In genomic region chr2:170922683-170923494, GRCh38 we compare ENCODE assay signal across 21 cellular contexts. TPM values are rescaled to one million over a fixed set of nuclear protein-coding genes. Genes with fewer than 3 reads are reported as not detected.
DNase-seq lines count a peak whose midpoint lies in the region; ATAC-seq, FAIRE-seq and TF ChIP-seq lines count a peak whose summit lies in the region.
"Had no signal": no experiment of that assay in that cellular context is flagged by ENCODE, and none has a peak within 500 bp of the region (broad histone marks: within the 10 kb centered on the region; RNA-seq: fewer than 3 reads in every experiment).

No MANE protein-coding gene starts in this region.

- FAIRE-seq in HepG2 (lab: Jason Lieb, UNC) = no peak
- FAIRE-seq: islet of Langerhans had no signal

- WGBS in HepG2 (ENCODE audit: low lambda C conversion rate) = 88% methylated on average over 6 of the region's 8 CpGs
- 75% methylated on average over 2 of the region's 8 CpGs for WGBS in right lobe of liver (ENCODE audit: insufficient coverage, low coverage, low lambda C conversion rate, missing lambda C conversion rate)
- 69 to 80% methylated on average over 1 to 8 of the region's 8 CpGs for WGBS in body of pancreas, 2 donors

- H3K9me3 ChIP-seq in HepG2 (ENCODE audit: low read length) (peaks cover 5% of the 10 kb centered on the region), right lobe of liver (peaks cover 0 to 11% (median 0%) of the 10 kb centered on the region in 4 donors), body of pancreas (peaks cover 0 to 4% (median 0%) of the 10 kb centered on the region in 3 donors)

- no peak overlapping the region for H3K4me3 Mint-ChIP-seq in memory B cell
- no peak overlapping the region for H3K4me3 Mint-ChIP-seq in GM23338
- H3K4me3 Mint-ChIP-seq: activated T-helper 1 cell treated with anti-CD3 and anti-CD28 coated beads, Interleukin-12 subunit alpha, Interleukin-12 subunit beta, Interleukin-2, Interleukin-4 antibody, amounts not matched to agents 30 ng/mL and 10 ng/mL and 1 ng/mL, durations not matched to agents 14 hours and 24 hours and 36 hours; stimulated activated naive CD8-positive, alpha-beta T cell treated with anti-CD3 and anti-CD28 coated beads, Interleukin-15, amount 100 ng/mL, for 72 hours had no signal

- H3K27ac ChIP-seq in HepG2 (ENCODE audit: extremely low read length, insufficient read depth, low read length) (no peak overlapping the region), right lobe of liver (no peak overlapping the region), body of pancreas (no peak overlapping the region), GM23338 (ENCODE audit: low read depth) (no peak overlapping the region)
- H3K27ac ChIP-seq: BLaER1 treated with 17β-estradiol and CSF1 and Interleukin-3, amounts not matched to agents 10 nM and 100 nM; left ventricle myocardium inferior; tibial artery had no signal

- CTCF ChIA-PET in HepG2 (lab: Yijun Ruan, JAX; ENCODE audit: low intra/inter-chr PET ratio, low total read pairs) = no interaction called here

- no peak overlapping the region for H3K9ac ChIP-seq in HepG2 (ENCODE audit: insufficient read depth, low read depth, low read length)
- H3K9ac ChIP-seq: BLaER1 treated with 17β-estradiol and CSF1 and Interleukin-3, amounts not matched to agents 10 nM and 100 nM had no signal

- H3K79me2 ChIP-seq in HepG2 (ENCODE audit: insufficient read depth, low read length) (peaks cover 10% of the 10 kb centered on the region), GM23338 (replicated peaks; ENCODE audit: insufficient read depth) (no peaks in the 10 kb centered on the region)

- intact Hi-C loops in HepG2 (cut with micrococcal nuclease; ENCODE audit: unreplicated experiment) = no loop called here
- intact Hi-C loops in right lobe of liver (cut with DNase I) = no loop called here
- intact Hi-C loops in body of pancreas (cut with DNase I) = no loop called here

- no peaks in the 10 kb centered on the region for H3K27me3 ChIP-seq in HepG2 (ENCODE audit: control insufficient read depth in 1 of 2, insufficient read depth in 2 of 2, low read length in 2 of 2)
- H3K27me3 ChIP-seq in right lobe of liver = no peaks in the 10 kb centered on the region
- no peaks in the 10 kb centered on the region for H3K27me3 ChIP-seq in body of pancreas
- no peaks in the 10 kb centered on the region for H3K27me3 ChIP-seq in GM23338 (ENCODE audit: insufficient read depth)
- H3K27me3 ChIP-seq: BLaER1 treated with 17β-estradiol and CSF1 and Interleukin-3, amounts not matched to agents 10 nM and 100 nM; tibial artery had no signal

- H3K9me2 ChIP-seq in GM23338 (ENCODE audit: insufficient read depth) = peaks cover 12% of the 10 kb centered on the region; the same call in 1 of the 2 replicates

- H3K4me2 ChIP-seq in HepG2 (ENCODE audit: low read depth, low read length) = no peak overlapping the region
- no peak overlapping the region for H3K4me2 ChIP-seq in GM23338
- H3K4me2 ChIP-seq: BLaER1 treated with 17β-estradiol and CSF1 and Interleukin-3, amounts not matched to agents 10 nM and 100 nM had no signal

- TF ChIP-seq EP300 in HepG2 (IDR thresholded peaks at IDR 0.05; ENCODE audit: low read depth in 2 of 2, low read length in 2 of 2) (no peak), HepG2 (CRISPR knock-in tag; IDR thresholded peaks at IDR 0.05; ENCODE audit: borderline replicate concordance) (no peak)

- H3K36me3 ChIP-seq in HepG2 (replicated peaks in 1 of 2; ENCODE audit: control insufficient read depth in 1 of 2, insufficient read depth in 2 of 2, low read length in 2 of 2) = no peaks in the 10 kb centered on the region
- H3K36me3 ChIP-seq in right lobe of liver = no peaks in the 10 kb centered on the region
- H3K36me3 ChIP-seq in body of pancreas (replicated peaks in 1 of 2; ENCODE audit: insufficient read depth in 1 of 2, low read depth in 2 of 2) = no peaks in the 10 kb centered on the region
- no peaks in the 10 kb centered on the region for H3K36me3 ChIP-seq in GM23338 (ENCODE audit: insufficient read depth)
- H3K36me3 ChIP-seq: tibial artery had no signal

- H3K4me1 Mint-ChIP-seq in memory B cell (no peaks in the 10 kb centered on the region), GM23338 (peaks cover 2% of the 10 kb centered on the region; the same call in 2 of the 3 replicates)

- H3K9me3 Mint-ChIP-seq in memory B cell = no peaks in the 10 kb centered on the region
- peaks cover 74% of the 10 kb centered on the region for H3K9me3 Mint-ChIP-seq in GM23338

- H3K4me3 ChIP-seq in HepG2 (replicated peaks in 1 of 3; ENCODE audit: insufficient read depth in 1 of 3, low read depth in 2 of 3, low read length in 3 of 3) = no peak overlapping the region
- H3K4me3 ChIP-seq in right lobe of liver = no peak overlapping the region
- no peak overlapping the region for H3K4me3 ChIP-seq in body of pancreas
- H3K4me3 ChIP-seq in GM23338 = no peak overlapping the region
- H3K4me3 ChIP-seq: left ventricle myocardium inferior, tibial artery had no signal

- in situ Hi-C loops in HepG2 (cut with HindIII; ENCODE audit: extremely low pct_ligation_motif_present, low pct_unique_long_range_greater_than_20kb) = no loop called here

- H3K4me1 ChIP-seq in HepG2 (ENCODE audit: insufficient read depth, low read length) = peaks cover 37% of the 10 kb centered on the region
- H3K4me1 ChIP-seq in right lobe of liver = no peaks in the 10 kb centered on the region
- H3K4me1 ChIP-seq in body of pancreas = peaks cover 2% of the 10 kb centered on the region
- no peaks in the 10 kb centered on the region for H3K4me1 ChIP-seq in GM23338 (ENCODE audit: insufficient read depth)
- H3K4me1 ChIP-seq: left ventricle myocardium inferior, tibial artery had no signal

- no peaks in the 10 kb centered on the region for H4K20me1 ChIP-seq in HepG2 (ENCODE audit: insufficient read depth, low read length)
- H4K20me1 ChIP-seq in GM23338 (replicated peaks; ENCODE audit: insufficient read depth) = no peaks in the 10 kb centered on the region
- H4K20me1 ChIP-seq: BLaER1 treated with 17β-estradiol and CSF1 and Interleukin-3, amounts not matched to agents 10 nM and 100 nM had no signal

- no peaks in the 10 kb centered on the region for H3K27me3 Mint-ChIP-seq in memory B cell
- peaks cover 15% of the 10 kb centered on the region for H3K27me3 Mint-ChIP-seq in GM23338 (ENCODE audit: insufficient read depth, low read depth, poor library complexity)
- H3K27me3 Mint-ChIP-seq: stimulated activated naive CD8-positive, alpha-beta T cell treated with anti-CD3 and anti-CD28 coated beads, Interleukin-15, amount 100 ng/mL, for 72 hours had no signal

- H3F3A ChIP-seq in GM23338 (replicated peaks; ENCODE audit: low read depth) = peaks cover 9% of the 10 kb centered on the region; the same call in 1 of the 2 replicates

- H3K27ac Mint-ChIP-seq in memory B cell (no peak overlapping the region), GM23338 (no peak overlapping the region)
- H3K27ac Mint-ChIP-seq: activated T-helper 1 cell treated with anti-CD3 and anti-CD28 coated beads, Interleukin-12 subunit alpha, Interleukin-12 subunit beta, Interleukin-2, Interleukin-4 antibody, amounts not matched to agents 30 ng/mL and 10 ng/mL and 1 ng/mL, durations not matched to agents 14 hours and 24 hours and 36 hours; stimulated activated naive CD8-positive, alpha-beta T cell treated with anti-CD3 and anti-CD28 coated beads, Interleukin-15, amount 100 ng/mL, for 72 hours had no signal

- BruUV-seq in HepG2 (replicated peaks; lab: Mats Ljungman, UMichigan) = no TSS peak

- ATAC-seq in HepG2 (no peak), right lobe of liver (no peak), memory B cell (ENCODE audit: low read depth) (peak; percentile 95), HG03159 (IDR thresholded peaks at IDR 0.05; ENCODE audit: unreplicated experiment) (no peak), body of pancreas (no peak), GM23338 (no peak)
- ATAC-seq: Panc1; stimulated activated naive CD8-positive, alpha-beta T cell treated with anti-CD3 and anti-CD28 coated beads, Interleukin-15, amount 100 ng/mL, for 72 hours had no signal

- no peaks in the 10 kb centered on the region for H3K36me3 Mint-ChIP-seq in memory B cell
- peaks cover 63% of the 10 kb centered on the region for H3K36me3 Mint-ChIP-seq in GM23338 (ENCODE audit: low read depth)

- H2AFZ ChIP-seq in HepG2 (ENCODE audit: low read length) (no peak overlapping the region), GM23338 (no peak overlapping the region)

- POLR2A ChIA-PET in HepG2 (lab: Yijun Ruan, JAX) = interaction anchor here (1.1 kb wide), 1 partner anchor 236 kb away, joined by 3 read pairs; no protein-coding TSS in a partner anchor

- no peak for DNase-seq in HepG2 (ENCODE audit: low spot score)
- DNase-seq in right lobe of liver = no peak
- peak; percentile 1 for DNase-seq in NCI-H345 treated with DMSO at 0.1 percent for 48 hours (lab: John Stamatoyannopoulos, UW; ENCODE audit: unreplicated experiment)
- no peak for DNase-seq in memory B cell (ENCODE audit: low spot score in 2 of 2)
- DNase-seq in body of pancreas = no peak
- DNase-seq in GM23338 (ENCODE audit: low spot score) = no peak
- DNase-seq: activated CD4-positive, alpha-beta T cell treated with anti-CD3 and anti-CD28 coated beads, Interleukin-2, amount 50 U/mL, for 4 hours; activated naive CD4-positive, alpha-beta T cell treated with anti-CD3 and anti-CD28 coated beads, Interleukin-2, amount 50 U/mL, for 16 hours; amniotic stem cell; left ventricle myocardium inferior; NCI-H187 treated with DMSO at 0.1 percent for 48 hours; nucleus accumbens; SHP77; stimulated activated naive CD8-positive, alpha-beta T cell treated with anti-CD3 and anti-CD28 coated beads, Interleukin-15, amount 100 ng/mL, for 72 hours; T1000; tibial artery had no signal

- no peak for TF ChIP-seq CTCF in HepG2 (CRISPR knock-in tag; IDR thresholded peaks at IDR 0.05)
- TF ChIP-seq CTCF in right lobe of liver (IDR thresholded peaks at IDR 0.05) = no peak
- TF ChIP-seq CTCF in body of pancreas (IDR thresholded peaks at IDR 0.05) = no peak
- TF ChIP-seq CTCF in GM23338 (conservative IDR thresholded peaks at IDR 0.05; ENCODE audit: low read depth in 2 of 2) = no peak

- TF ChIP-seq POLR2A in HepG2 (IDR thresholded peaks at IDR 0.05; ENCODE audit: insufficient read depth in 1 of 2, low read depth in 2 of 2, low read length in 2 of 2) (no peak), right lobe of liver (IDR thresholded peaks at IDR 0.05) (no peak), body of pancreas (IDR thresholded peaks at IDR 0.05) (no peak)

- TF ChIP-seq RAD21 in HepG2 (CRISPR knock-in tag; IDR thresholded peaks at IDR 0.05) = no peak

RNA-seq across cellular contexts. Expression of gene GORASP2, which starts 6.2 kb away (rescaled TPM):
- total RNA-seq in HepG2 (2016; rRNA removed; fragmentation: Illumina TruSeq; extraction: Trizol) = 97.3 and 103 TPM in 2 replicates
- total RNA-seq in HepG2 (2016; cell fraction: cytosol; rRNA removed; fragmentation: Illumina TruSeq; extraction: Trizol; ENCODE audit: low read depth) = 22.0 and 22.8 TPM in 2 replicates
- 82.8 and 104 TPM in 2 replicates for total RNA-seq in HepG2 (2016; cell fraction: insoluble cytoplasmic fraction; rRNA removed; fragmentation: Illumina TruSeq; extraction: Trizol)
- total RNA-seq in HepG2 (2016; cell fraction: membrane; rRNA removed; fragmentation: Illumina TruSeq; extraction: Trizol) = 51.0 and 56.4 TPM in 2 replicates
- total RNA-seq in HepG2 (2016; cell fraction: nucleus; rRNA removed; fragmentation: Illumina TruSeq; extraction: Trizol) = 78.9 and 79.4 TPM in 2 replicates
- 190 and 239 TPM in 2 replicates for polyA plus RNA-seq in HepG2 (2011; rRNA removed)
- 210 and 213 TPM in 2 replicates for polyA plus RNA-seq in HepG2 (2011; cell fraction: cytosol; rRNA removed)
- polyA plus RNA-seq in HepG2 (2011; cell fraction: nucleus; rRNA removed) = 82.9 and 100 TPM in 2 replicates
- polyA plus RNA-seq in HepG2 (2012) = 89.3 and 114 TPM in 2 replicates
- polyA plus RNA-seq in HepG2 (2016; cell fraction: cytosol; fragmentation: Illumina TruSeq; extraction: Trizol; ENCODE audit: low read depth) = 27.3 and 29.3 TPM in 2 replicates
- polyA plus RNA-seq in HepG2 (2016; cell fraction: insoluble cytoplasmic fraction; fragmentation: Illumina TruSeq; extraction: Trizol; ENCODE audit: low read depth) = 157 and 193 TPM in 2 replicates
- polyA plus RNA-seq in HepG2 (2016; cell fraction: membrane; fragmentation: Illumina TruSeq; extraction: Trizol; ENCODE audit: low read depth) = 52.8 and 61.7 TPM in 2 replicates
- polyA plus RNA-seq in HepG2 (2016; cell fraction: nucleus; fragmentation: Illumina TruSeq; extraction: Trizol; ENCODE audit: insufficient read depth, low read depth) = 107 and 115 TPM in 2 replicates
- polyA minus RNA-seq in HepG2 (2011; rRNA and poly(A)+ RNA removed; ENCODE audit: low replicate concordance) = 108 and 236 TPM in 2 replicates
- 74.6 and 85.1 TPM in 2 replicates for polyA minus RNA-seq in HepG2 (2011; cell fraction: cytosol; rRNA and poly(A)+ RNA removed)
- polyA minus RNA-seq in HepG2 (2011; cell fraction: nucleus; rRNA and poly(A)+ RNA removed) = 157 and 204 TPM in 2 replicates
- total RNA-seq in right lobe of liver = 10 to 100 TPM; 32.8 to 47.6 (median 37.6) TPM
- total RNA-seq in body of pancreas = 10 to 100 TPM; 44.4 to 65.6 TPM
- 45.2 and 45.9 TPM in 2 replicates for total RNA-seq in GM23338 (2014; rRNA removed; shearing (Covaris generic))
- 38.7 and 44.5 TPM in 2 replicates for polyA plus RNA-seq in GM23338 (2016; fragmentation: Nextera tagmentation; extraction: Ambion mirVana)
